In the genomic region with DNA sequence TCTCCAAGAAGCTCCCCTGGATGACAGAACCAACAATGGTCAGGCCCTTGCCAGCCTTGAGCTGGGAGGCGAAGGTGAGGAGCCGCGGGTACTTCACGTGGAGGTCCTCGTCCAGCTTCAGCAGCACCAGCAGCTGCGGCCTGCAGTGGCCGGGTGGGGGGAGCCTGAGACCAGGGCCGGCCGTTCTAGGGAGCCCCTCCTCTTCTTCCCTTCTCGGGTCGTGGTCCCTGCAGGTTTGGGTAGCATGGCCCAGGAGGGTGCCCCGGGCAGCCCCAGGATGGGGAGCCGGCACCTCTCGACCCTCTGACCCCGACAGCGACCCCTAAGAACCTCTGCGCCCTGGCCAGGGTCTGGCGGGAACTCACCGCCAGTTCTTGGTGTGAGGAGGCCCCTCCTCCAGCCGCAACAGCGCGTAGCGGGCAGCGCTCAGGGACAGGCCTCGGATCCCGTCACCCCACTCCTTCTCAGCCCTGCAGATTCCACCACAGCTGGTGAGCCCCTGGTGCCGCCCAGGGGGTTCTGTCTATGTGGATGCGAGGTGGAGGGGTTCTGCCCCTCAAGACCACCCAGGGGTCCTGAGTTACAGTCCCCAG, we compare ENCODE assay signal across 23 cellular contexts. TPM values are rescaled to one million over a fixed set of nuclear protein-coding genes. Genes with fewer than 3 reads are reported as not detected.
DNase-seq lines count a peak whose midpoint lies in the region; ATAC-seq and TF ChIP-seq lines count a peak whose summit lies in the region.
"Had no signal": no experiment of that assay in that cellular context is flagged by ENCODE, and none has a peak within 500 bp of the region (broad histone marks: within the 10 kb centered on the region; RNA-seq: fewer than 3 reads in every experiment).

No MANE protein-coding gene starts in this region.

- no peak for ATAC-seq in gastroesophageal sphincter
- ATAC-seq in stimulated activated naive B cell treated with anti-CD40 and anti-IgM and Interleukin-4, amounts not matched to agents 10 μg/mL and 1 μg/mL and 100 μg/mL, for 72 hours (replicated peaks): no peak
- ATAC-seq: Right ventricle myocardium inferior had no signal

- H3F3A ChIP-seq in SK-N-SH (replicated peaks; ENCODE audit: insufficient read depth): peaks cover 3% of the 10 kb centered on the region

- H3K36me3 Mint-ChIP-seq in stimulated activated naive B cell treated with anti-CD40 and anti-IgM and Interleukin-4, amounts not matched to agents 10 μg/mL and 1 μg/mL and 100 μg/mL, for 72 hours: peaks cover 42 to 43% of the 10 kb centered on the region in 2 donors

- WGBS in gastroesophageal sphincter (ENCODE audit: low coverage in 1 of 2), 2 donors: 65% methylated on average over 4 of the region's 28 CpGs; no CpG with 5 or more reads in 1 of the 2 donors
- 97% methylated on average over 20 of the region's 28 CpGs for WGBS in SK-N-SH (ENCODE audit: low lambda C conversion rate)

- no peaks in the 10 kb centered on the region for H3K9me3 Mint-ChIP-seq in stimulated activated naive B cell treated with anti-CD40 and anti-IgM and Interleukin-4, amounts not matched to agents 10 μg/mL and 1 μg/mL and 100 μg/mL, for 72 hours
- H3K9me3 Mint-ChIP-seq: CD4-positive, alpha-beta T cell had no signal

- H3K9me3 ChIP-seq in BLaER1 (no peaks in the 10 kb centered on the region), gastroesophageal sphincter (no peaks in the 10 kb centered on the region), SK-N-SH (no peaks in the 10 kb centered on the region), vagina (no peaks in the 10 kb centered on the region)

- H3K27ac ChIP-seq in BLaER1 (peak overlapping the region; percentile 46), gastroesophageal sphincter (peak overlapping the region in 3 of 4 donors; percentile 43 to 84 (median 79)), SK-N-SH (ENCODE audit: low read depth in 2 of 2, low read length in 1 of 2) (no peak overlapping the region), vagina (no peak overlapping the region)

- H3K4me2 ChIP-seq in BLaER1 (peak overlapping the region; percentile 42), SK-N-SH (no peak overlapping the region)

- H3K36me3 ChIP-seq in BLaER1 (peaks cover 97% of the 10 kb centered on the region), gastroesophageal sphincter (peaks cover 0 to 95% of the 10 kb centered on the region in 2 donors), SK-N-SH (replicated peaks in 1 of 2; ENCODE audit: control insufficient read depth in 1 of 2, insufficient read depth in 2 of 2, low read length in 1 of 2) (peaks cover 4 to 81% of the 10 kb centered on the region in 2 experiments), vagina (peaks cover 0 to 70% of the 10 kb centered on the region in 2 donors)

- peak overlapping the region; percentile 51 for H3K27ac Mint-ChIP-seq in stimulated activated naive B cell treated with anti-CD40 and anti-IgM and Interleukin-4, amounts not matched to agents 10 μg/mL and 1 μg/mL and 100 μg/mL, for 72 hours
- H3K27ac Mint-ChIP-seq: B cell; CD4-positive, alpha-beta T cell had no signal

- H4K20me1 ChIP-seq in BLaER1 (peaks cover 9% of the 10 kb centered on the region; the same call in 1 of the 2 replicates), SK-N-SH (ENCODE audit: insufficient read depth) (peaks cover 8% of the 10 kb centered on the region; the same call in 1 of the 2 replicates)

- intact Hi-C loops in vagina (cut with DNase I): no loop called here

- H3K27me3 ChIP-seq in BLaER1: no peaks in the 10 kb centered on the region
- H3K27me3 ChIP-seq in gastroesophageal sphincter: no peaks in the 10 kb centered on the region
- no peaks in the 10 kb centered on the region for H3K27me3 ChIP-seq in SK-N-SH (ENCODE audit: insufficient read depth)
- no peaks in the 10 kb centered on the region for H3K27me3 ChIP-seq in vagina

- H3K9ac ChIP-seq in BLaER1 (0 out of 2 replicates have a peak overlapping the region, but pooled peaks have one; percentile 24), SK-N-SH (no peak overlapping the region)

- no peak overlapping the region for H3K4me3 ChIP-seq in BLaER1
- no peak overlapping the region for H3K4me3 ChIP-seq in gastroesophageal sphincter
- no peak overlapping the region for H3K4me3 ChIP-seq in SK-N-SH (ENCODE audit: low read depth in 2 of 2, low read length in 1 of 2)
- no peak overlapping the region for H3K4me3 ChIP-seq in vagina

- in situ Hi-C loops in GM18951 (cut with MboI; ENCODE audit: low sequenced_read_pairs, unreplicated experiment): no loop called here

- H3K27me3 Mint-ChIP-seq in stimulated activated naive B cell treated with anti-CD40 and anti-IgM and Interleukin-4, amounts not matched to agents 10 μg/mL and 1 μg/mL and 100 μg/mL, for 72 hours: no peaks in the 10 kb centered on the region
- H3K27me3 Mint-ChIP-seq: B cell; CD4-positive, alpha-beta T cell had no signal

- no peak overlapping the region for H2AFZ ChIP-seq in SK-N-SH (ENCODE audit: low read depth)

- H3K4me1 Mint-ChIP-seq in stimulated activated naive B cell treated with anti-CD40 and anti-IgM and Interleukin-4, amounts not matched to agents 10 μg/mL and 1 μg/mL and 100 μg/mL, for 72 hours: peaks cover 2 to 17% of the 10 kb centered on the region in 2 donors

- TF ChIP-seq CTCF in gastroesophageal sphincter (IDR thresholded peaks at IDR 0.05) (no peak), SK-N-SH (IDR thresholded peaks at IDR 0.05) (no peak), vagina (IDR thresholded peaks at IDR 0.05) (no peak)

- CTCF ChIA-PET in SK-N-SH (lab: Yijun Ruan, JAX): interaction anchor here (2.0 to 2.8 kb wide), 3 partner anchors 18 to 93 kb away, joined by 6 to 9 read pairs (median 8); no protein-coding TSS in a partner anchor

- no peak for DNase-seq in stimulated activated naive B cell treated with anti-CD40 and anti-IgM and Interleukin-4, amounts not matched to agents 10 μg/mL and 1 μg/mL and 100 μg/mL, for 72 hours
- DNase-seq in SK-N-SH: no peak
- no peak for DNase-seq in vagina (ENCODE audit: extremely low spot score in 2 of 2)
- no peak for DNase-seq in SKM-1 treated with dmso at 0.1 percent for 144 hours (lab: John Stamatoyannopoulos, UW; ENCODE audit: unreplicated experiment)
- DNase-seq: CD4-positive, alpha-beta T cell; COR-L47; DMS53; Kasumi-1; NCI-H1105; NCI-H1436 treated with DMSO at 0.1 percent for 48 hours; NCI-H1930; NCI-H2107; NCI-H524; NCI-H774 had no signal

- no peak for TF ChIP-seq EP300 in gastroesophageal sphincter (IDR thresholded peaks at IDR 0.05)
- no peak for TF ChIP-seq EP300 in SK-N-SH (IDR thresholded peaks at IDR 0.05; ENCODE audit: borderline replicate concordance in 1 of 2, low read depth in 1 of 2, low read length in 1 of 2)

- POLR2A ChIA-PET in SK-N-SH (lab: Yijun Ruan, JAX): interaction anchor here (0.7 to 1.7 kb wide), 3 partner anchors 11 to 19 kb away, joined by 3 to 5 read pairs (median 4); no protein-coding TSS in a partner anchor

- TF ChIP-seq POLR2A in GM18951 (IDR thresholded peaks at IDR 0.05; ENCODE audit: extremely low read depth, insufficient read depth, insufficient read length): peak; percentile 18
- TF ChIP-seq POLR2A in gastroesophageal sphincter (IDR thresholded peaks at IDR 0.05): no peak
- no peak for TF ChIP-seq POLR2A in vagina (IDR thresholded peaks at IDR 0.05)

- TF ChIP-seq RAD21 in SK-N-SH (IDR thresholded peaks at IDR 0.05; ENCODE audit: low read length): no peak

- H3K4me3 Mint-ChIP-seq in stimulated activated naive B cell treated with anti-CD40 and anti-IgM and Interleukin-4, amounts not matched to agents 10 μg/mL and 1 μg/mL and 100 μg/mL, for 72 hours: no peak overlapping the region
- H3K4me3 Mint-ChIP-seq: B cell; CD4-positive, alpha-beta T cell had no signal

- no peaks in the 10 kb centered on the region for H3K9me2 ChIP-seq in SK-N-SH

- peaks cover 3% of the 10 kb centered on the region; the same call in 1 of the 2 replicates for H3K79me2 ChIP-seq in SK-N-SH (ENCODE audit: insufficient read depth)

- H3K4me1 ChIP-seq in BLaER1 (peaks cover 15% of the 10 kb centered on the region), gastroesophageal sphincter (peaks cover 0 to 61% (median 29%) of the 10 kb centered on the region in 3 donors), SK-N-SH (ENCODE audit: control insufficient read depth in 1 of 2, insufficient read depth in 2 of 2, low read depth in 1 of 2, low read length in 1 of 2) (peaks cover 0 to 22% of the 10 kb centered on the region in 2 experiments; a peak in 1 of 4 replicates), vagina (peaks cover 50% of the 10 kb centered on the region)

TF ChIP-seq in SK-N-SH, 30 proteins besides CTCF, POLR2A, EP300 and RAD21:
- no peak for TF ChIP-seq ELF1 (IDR thresholded peaks at IDR 0.05)

RNA-seq across cellular contexts. Expression of gene LCAT, which starts 3.1 kb away (rescaled TPM):
- 10 to 100 TPM; 10.8 to 25.8 (median 15.9) TPM for total RNA-seq in gastroesophageal sphincter
- polyA plus RNA-seq in SK-N-SH (2012; rRNA removed): 11.1 and 14.4 TPM in 2 replicates
- polyA plus RNA-seq in SK-N-SH (2012; cell fraction: cytosol; rRNA removed): 1.7 and 3.1 TPM in 2 replicates
- 94.0 and 97.7 TPM in 2 replicates for polyA plus RNA-seq in SK-N-SH (2012; cell fraction: nucleus; rRNA removed)
- total RNA-seq in vagina: 33.4 TPM

RNA-seq across cellular contexts. Expression of gene PSMB10, which starts 10.4 kb away (rescaled TPM):
- total RNA-seq in gastroesophageal sphincter (10 to 100 TPM; 26.5 to 33.8 (median 32.6) TPM), vagina (45.2 TPM)
- 52.7 and 57.8 TPM in 2 replicates for polyA plus RNA-seq in SK-N-SH (2012; rRNA removed)
- polyA plus RNA-seq in SK-N-SH (2012; cell fraction: cytosol; rRNA removed): 28.1 and 38.0 TPM in 2 replicates
- 24.1 and 38.0 TPM in 2 replicates for polyA plus RNA-seq in SK-N-SH (2012; cell fraction: nucleus; rRNA removed)

RNA-seq across cellular contexts. Expression of gene CTRL, which starts 15.4 kb away (rescaled TPM):
- total RNA-seq in gastroesophageal sphincter (1 to 10 TPM in 2 of 4 donors, not detected in 2; 1.2 to 5.0 TPM), vagina (3.2 TPM)
- 1.3 and 1.9 TPM in 2 replicates for polyA plus RNA-seq in SK-N-SH (2012; rRNA removed)
- 0.40 and 0.64 TPM in 2 replicates for polyA plus RNA-seq in SK-N-SH (2012; cell fraction: cytosol; rRNA removed)
- 7.1 and 10.0 TPM in 2 replicates for polyA plus RNA-seq in SK-N-SH (2012; cell fraction: nucleus; rRNA removed)
- total RNA-seq: M059J had no signal

RNA-seq across cellular contexts. Expression of gene SLC12A4, which starts 21.4 kb away (rescaled TPM):
- total RNA-seq in gastroesophageal sphincter: 100 to 1,000 TPM in 1 of 4 donors, 10 to 100 TPM in 3; 54.7 to 121 (median 64.0) TPM
- 54.3 and 75.8 TPM in 2 replicates for polyA plus RNA-seq in SK-N-SH (2012; rRNA removed)
- polyA plus RNA-seq in SK-N-SH (2012; cell fraction: cytosol; rRNA removed): 15.0 and 24.0 TPM in 2 replicates
- polyA plus RNA-seq in SK-N-SH (2012; cell fraction: nucleus; rRNA removed): 234 and 253 TPM in 2 replicates
- total RNA-seq in vagina: 43.2 TPM

RNA-seq across cellular contexts. Expression of gene DPEP3, which starts 33.2 kb away (rescaled TPM):
- 1 to 10 TPM in 1 of 4 donors, not detected in 3; 1.4 TPM for total RNA-seq in gastroesophageal sphincter
- polyA plus RNA-seq in SK-N-SH (2012; rRNA removed): not detected in 2 replicates
- polyA plus RNA-seq in SK-N-SH (2012; cell fraction: cytosol; rRNA removed): not detected in 2 replicates
- polyA plus RNA-seq in SK-N-SH (2012; cell fraction: nucleus; rRNA removed): not detected in 2 replicates
- total RNA-seq in vagina: not detected
- total RNA-seq: Daoy, HT-29, M059J, Right ventricle myocardium inferior, SK-MEL-5 had no signal

Comparison
In these comparisons a context has a peak if more than half of its experiments do, and no peak if none do; other contexts are left out.
1. H3K27ac ChIP-seq: peak in BLaER1 (single experiment) and gastroesophageal sphincter (3 of 4); none in SK-N-SH (0 of 2) and vagina (single experiment).